In the genomic region with DNA sequence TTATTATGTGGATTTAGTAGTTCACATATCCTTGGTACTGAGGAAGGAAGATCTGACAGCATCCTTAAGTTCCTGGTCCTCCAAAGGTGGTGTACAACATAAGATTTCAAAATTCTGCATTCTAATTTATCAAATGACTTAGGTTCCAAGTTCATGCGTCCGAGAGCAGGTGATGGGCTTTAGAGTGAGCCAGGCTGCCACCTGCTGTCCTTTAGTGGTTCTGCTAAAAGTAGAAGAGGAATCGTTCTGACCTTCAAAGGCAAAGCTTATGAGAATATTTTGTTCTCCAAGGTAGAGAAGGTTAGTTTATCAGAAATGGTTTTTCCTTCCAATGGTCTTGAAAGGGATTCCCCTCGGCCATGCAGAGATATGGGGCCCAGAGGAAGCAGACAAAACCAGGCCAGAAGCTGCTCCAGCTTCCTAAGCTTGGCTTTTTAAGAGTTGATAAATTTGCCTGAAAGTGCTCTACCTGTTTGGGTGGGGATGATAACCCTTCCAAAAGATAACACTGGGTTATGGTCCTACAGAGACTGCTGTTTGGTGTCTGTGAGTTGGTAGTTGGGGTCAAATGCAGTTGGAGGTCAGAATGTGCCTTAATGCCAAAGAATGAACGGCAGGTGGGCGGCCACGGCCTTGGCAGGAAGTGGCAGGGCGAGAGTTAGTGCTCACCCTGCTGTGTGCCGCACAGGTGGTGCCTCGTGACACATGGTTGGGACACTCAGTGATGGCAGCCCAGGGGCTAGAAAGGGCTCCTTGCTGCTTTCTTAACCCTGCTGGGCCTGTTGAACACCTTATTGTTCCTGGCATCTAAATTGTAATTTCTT, we compare ENCODE assay signal across 9 cellular contexts. TPM values are rescaled to one million over a fixed set of nuclear protein-coding genes. Genes with fewer than 3 reads are reported as not detected.
DNase-seq lines count a peak whose midpoint lies in the region; ATAC-seq and TF ChIP-seq lines count a peak whose summit lies in the region.
"Had no signal": no experiment of that assay in that cellular context is flagged by ENCODE, and none has a peak within 500 bp of the region (broad histone marks: within the 10 kb centered on the region; RNA-seq: fewer than 3 reads in every experiment).

No MANE protein-coding gene starts in this region.

- no peaks in the 10 kb centered on the region for H3K9me3 Mint-ChIP-seq in activated naive CD4-positive, alpha-beta T cell treated with anti-CD3 and anti-CD28 coated beads, Interleukin-2, amount 10 ng/mL, durations not matched to agents 7 days and 5 days
- H3K9me3 Mint-ChIP-seq: T-helper 1 cell treated with Interleukin-12 subunit alpha and Interleukin-12 subunit beta and Interleukin-4 antibody, amounts not matched to agents 30 μg/mL and 1 μg/mL, for 36 hours had no signal

- no peak overlapping the region for H2AFZ ChIP-seq in Karpas-422 (ENCODE audit: low read length)

- ATAC-seq in GM19395 (IDR thresholded peaks at IDR 0.05; ENCODE audit: unreplicated experiment): no peak
- no peak for ATAC-seq in GM21825 (IDR thresholded peaks at IDR 0.05; ENCODE audit: unreplicated experiment)

- peak overlapping the region; percentile 79 for H3K27ac Mint-ChIP-seq in activated naive CD4-positive, alpha-beta T cell treated with anti-CD3 and anti-CD28 coated beads, Interleukin-2, amount 10 ng/mL, durations not matched to agents 7 days and 5 days
- H3K27ac Mint-ChIP-seq: T-helper 1 cell treated with Interleukin-12 subunit alpha and Interleukin-12 subunit beta and Interleukin-4 antibody, amounts not matched to agents 30 μg/mL and 1 μg/mL, for 36 hours had no signal

- peaks cover 5% of the 10 kb centered on the region for H3K36me3 Mint-ChIP-seq in activated naive CD4-positive, alpha-beta T cell treated with anti-CD3 and anti-CD28 coated beads, Interleukin-2, amount 10 ng/mL, durations not matched to agents 7 days and 5 days

- DNase-seq in DMS 273 (lab: John Stamatoyannopoulos, UW; ENCODE audit: unreplicated experiment): peak; percentile 74
- peak; percentile 89 for DNase-seq in Karpas-422
- peak; percentile 59 for DNase-seq in RWPE1 (ENCODE audit: low spot score)
- DNase-seq in activated naive CD4-positive, alpha-beta T cell treated with anti-CD3 and anti-CD28 coated beads, Interleukin-2, amount 10 ng/mL, durations not matched to agents 7 days and 5 days: peak; percentile 78
- peak; percentile 56 for DNase-seq in germinal center (ENCODE audit: low spot score)
- peak in 6 of 10 donors; percentile 62 to 95 (median 73) for DNase-seq in posterior cingulate gyrus

- H3K9me3 ChIP-seq in Karpas-422 (ENCODE audit: low read length): no peaks in the 10 kb centered on the region

- H3K4me1 ChIP-seq in Karpas-422 (ENCODE audit: low read length): peaks cover 7% of the 10 kb centered on the region

- CTCF ChIA-PET in RWPE1 (lab: Yijun Ruan, JAX): interaction anchor here (0.5 to 4.3 kb wide), 20 partner anchors 9 to 957 kb away, joined by 3 to 105 read pairs (median 4); a partner anchor contains a TSS
- CTCF ChIA-PET in activated naive CD4-positive, alpha-beta T cell treated with anti-CD3 and anti-CD28 coated beads, Interleukin-2, amount 10 ng/mL, durations not matched to agents 7 days and 5 days (lab: Charles Lee): interaction anchor here (0.6 to 17.3 kb wide), 29 partner anchors 10 to 673 kb away, joined by 3 to 326 read pairs (median 4); a partner anchor contains a TSS

- H3K4me3 Mint-ChIP-seq in activated naive CD4-positive, alpha-beta T cell treated with anti-CD3 and anti-CD28 coated beads, Interleukin-2, amount 10 ng/mL, durations not matched to agents 7 days and 5 days: no peak overlapping the region
- H3K4me3 Mint-ChIP-seq: T-helper 1 cell treated with Interleukin-12 subunit alpha and Interleukin-12 subunit beta and Interleukin-4 antibody, amounts not matched to agents 30 μg/mL and 1 μg/mL, for 36 hours had no signal

- peaks cover 27% of the 10 kb centered on the region for H3K4me1 Mint-ChIP-seq in activated naive CD4-positive, alpha-beta T cell treated with anti-CD3 and anti-CD28 coated beads, Interleukin-2, amount 10 ng/mL, durations not matched to agents 7 days and 5 days

- no peaks in the 10 kb centered on the region for H3K79me2 ChIP-seq in Karpas-422 (ENCODE audit: low read length)

- no peaks in the 10 kb centered on the region for H3K27me3 Mint-ChIP-seq in activated naive CD4-positive, alpha-beta T cell treated with anti-CD3 and anti-CD28 coated beads, Interleukin-2, amount 10 ng/mL, durations not matched to agents 7 days and 5 days

- POLR2A ChIA-PET in RWPE1 (lab: Yijun Ruan, JAX; ENCODE audit: low non-redundant PET): no interaction called here

- TF ChIP-seq CTCF in RWPE1 (conservative IDR thresholded peaks at IDR 0.05; ENCODE audit: low read depth): peak; percentile 62

- H3K4me2 ChIP-seq in Karpas-422 (ENCODE audit: low read depth, low read length, poor library complexity, severe bottlenecking): no peak overlapping the region

- H3K27me3 ChIP-seq in Karpas-422 (ENCODE audit: low read length): no peaks in the 10 kb centered on the region

- peaks cover 5% of the 10 kb centered on the region; the same call in 1 of the 2 replicates for H3K36me3 ChIP-seq in Karpas-422 (ENCODE audit: insufficient read depth, low read length)

- H3K27ac ChIP-seq in Karpas-422 (ENCODE audit: low read length) (no peak overlapping the region), RWPE1 (no peak overlapping the region)

- H3K9me2 ChIP-seq in Karpas-422 (replicated peaks; ENCODE audit: insufficient read depth, low read length): no peaks in the 10 kb centered on the region

- no peak overlapping the region for H3K4me3 ChIP-seq in Karpas-422 (ENCODE audit: low read length)

- H3K9ac ChIP-seq in Karpas-422 (ENCODE audit: low read length): no peak overlapping the region

- H4K20me1 ChIP-seq in Karpas-422 (ENCODE audit: insufficient read depth, low read depth, low read length): peaks cover 15% of the 10 kb centered on the region

- intact Hi-C loops in posterior cingulate gyrus (cut with DNase I): no loop called here

RNA-seq across cellular contexts. Expression of a gene that starts 29.0 kb away (rescaled TPM):
- total RNA-seq in Karpas-422 (2014; rRNA removed; shearing (Covaris generic); ENCODE audit: low replicate concordance): not detected in 2 replicates
